23 cellular contexts compared by ENCODE assay signal in genomic region chr6:147941143-147941542, GRCh38.
DNase-seq lines count a peak whose midpoint lies in the region; ATAC-seq, FAIRE-seq and TF ChIP-seq lines count a peak whose summit lies in the region.
"Had no signal": no experiment of that assay in that cellular context is flagged by ENCODE, and none has a peak within 500 bp of the region (broad histone marks: within the 10 kb centered on the region; RNA-seq: fewer than 3 reads in every experiment).

No MANE protein-coding gene starts in this region.

- H3K27ac ChIP-seq in A673 (ENCODE audit: low read depth, low read length, poor library complexity, severe bottlenecking) (no peak overlapping the region), IMR-90 (ENCODE audit: insufficient read depth, low read length) (no peak overlapping the region), astrocyte (ENCODE audit: low read depth, low read length) (no peak overlapping the region)
- H3K27ac ChIP-seq: thoracic aorta had no signal

- H3K79me1 ChIP-seq in IMR-90 (ENCODE audit: low read depth in 1 of 2, low read length in 2 of 2) = no peaks in the 10 kb centered on the region

- H3K27ac Mint-ChIP-seq in astrocyte (ENCODE audit: unreplicated experiment) = no peak overlapping the region
- H3K27ac Mint-ChIP-seq: activated CD4-positive, alpha-beta T cell treated with anti-CD3 and anti-CD28 coated beads, Interleukin-2, amount 10 ng/mL, durations not matched to agents 24 days and 14 days; activated naive CD8-positive, alpha-beta T cell treated with anti-CD3 and anti-CD28 coated beads, Interleukin-2, amount 10 ng/mL, durations not matched to agents 7 days and 5 days; CD8-positive, alpha-beta memory T cell; T-helper 2 cell treated with Interferon-gamma antibody and Interleukin-4, amounts not matched to agents 5 μg/mL and 100 μg/mL, for 36 hours had no signal

- no peak overlapping the region for H4K8ac ChIP-seq in IMR-90 (ENCODE audit: low read depth in 2 of 2, low read length in 2 of 2)

- TF ChIP-seq RAD21 in IMR-90 (IDR thresholded peaks at IDR 0.05; ENCODE audit: low read length) = no peak

- intact Hi-C loops in A673 (cut with micrococcal nuclease; ENCODE audit: unreplicated experiment) (no loop called here), IMR-90 (cut with micrococcal nuclease) (no loop called here), left colon (cut with DNase I, micrococcal nuclease) (no loop called here)

- H3K4me1 Mint-ChIP-seq in astrocyte (ENCODE audit: low read depth, unreplicated experiment) = no peaks in the 10 kb centered on the region
- H3K4me1 Mint-ChIP-seq: activated CD4-positive, alpha-beta T cell treated with anti-CD3 and anti-CD28 coated beads, Interleukin-2, amount 10 ng/mL, durations not matched to agents 24 days and 14 days; activated naive CD8-positive, alpha-beta T cell treated with anti-CD3 and anti-CD28 coated beads, Interleukin-2, amount 10 ng/mL, durations not matched to agents 7 days and 5 days; CD8-positive, alpha-beta memory T cell had no signal

- H2BK20ac ChIP-seq in IMR-90 (ENCODE audit: low read depth, low read length) = no peak overlapping the region

- H4K20me1 ChIP-seq in IMR-90 (ENCODE audit: insufficient read depth, low read length) = no peaks in the 10 kb centered on the region
- H4K20me1 ChIP-seq in astrocyte (ENCODE audit: insufficient read depth, low read length) = no peaks in the 10 kb centered on the region

- no peak overlapping the region for H2BK120ac ChIP-seq in IMR-90 (ENCODE audit: low read depth, low read length)

- DNase-seq in A673 (ENCODE audit: low spot score) (peak; percentile 60), IMR-90 (no peak), astrocyte (ENCODE audit: low read depth) (peak; percentile 56), iPS DF 4.7 (ENCODE audit: extremely low read depth, low spot score) (peak; percentile 11), SKM-1 (lab: John Stamatoyannopoulos, UW; ENCODE audit: unreplicated experiment) (no peak), left colon (no peak)
- DNase-seq in activated T-cell treated with anti-CD3 and anti-CD28 coated beads, Interleukin-2, amount 50 U/mL, for 1 hour = no peak
- DNase-seq: activated CD4-positive, alpha-beta T cell treated with anti-CD3 and anti-CD28 coated beads, Interleukin-2, amount 10 ng/mL, durations not matched to agents 24 days and 14 days; activated naive CD8-positive, alpha-beta T cell treated with anti-CD3 and anti-CD28 coated beads, Interleukin-2, amount 10 ng/mL, durations not matched to agents 7 days and 5 days; activated T-cell treated with anti-CD3 and anti-CD28 coated beads, Interleukin-2, amount 50 U/mL, for 48 hours; CD8-positive, alpha-beta memory T cell; GF-D8; hypothalamus; NCI-H187 treated with DMSO at 0.1 percent for 48 hours; right cardiac atrium; stimulated activated CD4-positive, alpha-beta T cell treated with anti-CD3 and anti-CD28 coated beads, Interleukin-2, amount 100 ng/mL, for 48 hours; stimulated activated CD8-positive, alpha-beta memory T cell treated with anti-CD3 and anti-CD28 coated beads, Interleukin-4, amount 100 ng/mL, for 48 hours had no signal

- H3K4me2 ChIP-seq in IMR-90 (ENCODE audit: low read depth, low read length) = no peak overlapping the region; the same call in 1 of the 2 replicates
- H3K4me2 ChIP-seq in astrocyte (ENCODE audit: low read length) = no peak overlapping the region

- no peak overlapping the region for H2AK5ac ChIP-seq in IMR-90 (ENCODE audit: low read depth, low read length)

- CTCF ChIA-PET in A673 (lab: Charles Lee) (no interaction called here), IMR-90 (lab: Yijun Ruan, JAX) (no interaction called here)

- no peaks in the 10 kb centered on the region for H3K36me3 Mint-ChIP-seq in astrocyte (ENCODE audit: low read depth, unreplicated experiment)
- H3K36me3 Mint-ChIP-seq: activated naive CD8-positive, alpha-beta T cell treated with anti-CD3 and anti-CD28 coated beads, Interleukin-2, amount 10 ng/mL, durations not matched to agents 7 days and 5 days; CD8-positive, alpha-beta memory T cell had no signal

- H4K91ac ChIP-seq in IMR-90 (ENCODE audit: insufficient read depth, low read depth, low read length) = no peak overlapping the region

- in situ Hi-C loops in IMR-90 (cut with MboI; ENCODE audit: low sequenced_read_pairs) = no loop called here

- TF ChIP-seq POLR2A in IMR-90 (IDR thresholded peaks at IDR 0.05; ENCODE audit: low read depth, low read length) = no peak

- no peak overlapping the region for H3K18ac ChIP-seq in IMR-90 (ENCODE audit: low read depth, low read length)

- TF ChIP-seq CTCF in A673 (conservative IDR thresholded peaks at IDR 0.05; ENCODE audit: low read depth, low read length) (no peak), IMR-90 (conservative IDR thresholded peaks at IDR 0.05; ENCODE audit: low read depth, low read length) (no peak), astrocyte (IDR thresholded peaks at IDR 0.05; ENCODE audit: insufficient read depth, low read depth, low read length) (no peak)

- H3K27me3 ChIP-seq in A673 (replicated peaks; ENCODE audit: insufficient read depth, low read depth, low read length, poor library complexity) = no peaks in the 10 kb centered on the region
- 0 out of 2 replicates have a peak, but pooled peaks cover 2% of the 10 kb centered on the region for H3K27me3 ChIP-seq in IMR-90 (ENCODE audit: control insufficient read depth, insufficient read depth, low read length)
- no peaks in the 10 kb centered on the region for H3K27me3 ChIP-seq in astrocyte (ENCODE audit: insufficient read depth, low read length)

- POLR2A ChIA-PET in A673 (lab: Charles Lee; ENCODE audit: low non-redundant PET) = interaction anchor here (0.6 kb wide), 1 partner anchor 245 kb away, joined by 3 read pairs; no protein-coding TSS in a partner anchor
- POLR2A ChIA-PET in IMR-90 (lab: Charles Lee; ENCODE audit: unreplicated experiment) = no interaction called here

- no peak overlapping the region for H3K9ac ChIP-seq in IMR-90 (ENCODE audit: low read depth, low read length)
- H3K9ac ChIP-seq in astrocyte (ENCODE audit: low read length) = no peak overlapping the region

- no peak overlapping the region for H3K4me3 ChIP-seq in A673 (ENCODE audit: low read depth, low read length, poor library complexity, severe bottlenecking)
- H3K4me3 ChIP-seq in IMR-90 (ENCODE audit: insufficient read depth, low read depth, low read length) = no peak overlapping the region
- no peak overlapping the region for H3K4me3 ChIP-seq in astrocyte (ENCODE audit: insufficient read depth, low read depth, low read length)
- H3K4me3 ChIP-seq: thoracic aorta had no signal

- no peak overlapping the region for H2BK15ac ChIP-seq in IMR-90 (ENCODE audit: low read depth, low read length)

- H3K36me3 ChIP-seq in A673 (ENCODE audit: insufficient read depth, low read length, poor library complexity, severe bottlenecking) = no peaks in the 10 kb centered on the region
- H3K36me3 ChIP-seq in IMR-90 (ENCODE audit: control insufficient read depth, insufficient read depth, low read length) = no peaks in the 10 kb centered on the region
- H3K36me3 ChIP-seq in astrocyte (ENCODE audit: insufficient read depth, low read length) = no peaks in the 10 kb centered on the region
- H3K36me3 ChIP-seq: thoracic aorta had no signal

- peak; percentile 57 for ATAC-seq in IMR-90 (ENCODE audit: low read depth)
- ATAC-seq in GM18868 (IDR thresholded peaks at IDR 0.05; ENCODE audit: unreplicated experiment) = no peak
- no peak for ATAC-seq in left colon
- ATAC-seq: right cardiac atrium had no signal

- no peak overlapping the region for H2BK5ac ChIP-seq in IMR-90 (ENCODE audit: low read depth, low read length, poor library complexity, severe bottlenecking)

- peaks cover 9% of the 10 kb centered on the region for H3K9me3 Mint-ChIP-seq in astrocyte (ENCODE audit: unreplicated experiment)
- H3K9me3 Mint-ChIP-seq: activated CD4-positive, alpha-beta T cell treated with anti-CD3 and anti-CD28 coated beads, Interleukin-2, amount 10 ng/mL, durations not matched to agents 24 days and 14 days; T-helper 2 cell treated with Interferon-gamma antibody and Interleukin-4, amounts not matched to agents 5 μg/mL and 100 μg/mL, for 36 hours had no signal

- no peak overlapping the region for H3K56ac ChIP-seq in IMR-90 (ENCODE audit: extremely low read depth, insufficient read depth, low read length)

- dilution Hi-C loops in IMR-90 (cut with HindIII; ENCODE audit: low sequenced_read_pairs, unreplicated experiment) = no loop called here

- H4K5ac ChIP-seq in IMR-90 (ENCODE audit: low read depth, low read length) = no peak overlapping the region

- H2AFZ ChIP-seq in IMR-90 (replicated peaks; ENCODE audit: low read length, poor library complexity) = no peak overlapping the region
- H2AFZ ChIP-seq in astrocyte (ENCODE audit: low read depth, low read length) = no peak overlapping the region

- BruUV-seq in A673 (replicated peaks; lab: Mats Ljungman, UMichigan) (no TSS peak), IMR-90 (replicated peaks; lab: Mats Ljungman, UMichigan) (no TSS peak)

- no peak overlapping the region for H3K23ac ChIP-seq in IMR-90 (ENCODE audit: low read depth, low read length)

- no peak overlapping the region for H3K4me3 Mint-ChIP-seq in astrocyte (ENCODE audit: unreplicated experiment)
- H3K4me3 Mint-ChIP-seq: activated CD4-positive, alpha-beta T cell treated with anti-CD3 and anti-CD28 coated beads, Interleukin-2, amount 10 ng/mL, durations not matched to agents 24 days and 14 days; activated naive CD8-positive, alpha-beta T cell treated with anti-CD3 and anti-CD28 coated beads, Interleukin-2, amount 10 ng/mL, durations not matched to agents 7 days and 5 days; CD8-positive, alpha-beta memory T cell; neural crest cell; T-helper 2 cell treated with Interferon-gamma antibody and Interleukin-4, amounts not matched to agents 5 μg/mL and 100 μg/mL, for 36 hours had no signal

- no peak overlapping the region for H2AK9ac ChIP-seq in IMR-90 (replicated peaks; ENCODE audit: low read depth, low read length, poor library complexity)

- H3K9me1 ChIP-seq in IMR-90 (ENCODE audit: insufficient read depth, low read length) = no peaks in the 10 kb centered on the region

- H3K4me1 ChIP-seq in A673 (ENCODE audit: insufficient read depth, low read length, poor library complexity, severe bottlenecking) (peaks cover 6% of the 10 kb centered on the region), IMR-90 (ENCODE audit: control insufficient read depth, insufficient read depth, low read length) (peaks cover 3% of the 10 kb centered on the region; the same call in 1 of the 2 replicates), astrocyte (ENCODE audit: insufficient read depth, low read length) (no peaks in the 10 kb centered on the region)

- peak; percentile 62 for FAIRE-seq in astrocyte (lab: Jason Lieb, UNC)
- FAIRE-seq: A204.1, endothelial cell of umbilical vein had no signal

- peaks cover 3% of the 10 kb centered on the region for H3K27me3 Mint-ChIP-seq in astrocyte (ENCODE audit: low read depth, unreplicated experiment)
- H3K27me3 Mint-ChIP-seq: activated CD4-positive, alpha-beta T cell treated with anti-CD3 and anti-CD28 coated beads, Interleukin-2, amount 10 ng/mL, durations not matched to agents 24 days and 14 days; activated naive CD8-positive, alpha-beta T cell treated with anti-CD3 and anti-CD28 coated beads, Interleukin-2, amount 10 ng/mL, durations not matched to agents 7 days and 5 days; CD8-positive, alpha-beta memory T cell had no signal

- WGBS in IMR-90 (ENCODE audit: extremely low coverage in 2 of 2, insufficient read length in 1 of 2), 2 experiments = no CpG with 5 or more reads among the region's 4 CpGs

- H3K9me3 ChIP-seq in A673 (ENCODE audit: low read depth, low read length, poor library complexity, severe bottlenecking) = peaks cover 4% of the 10 kb centered on the region
- peaks cover 2% of the 10 kb centered on the region; the same call in 1 of the 2 replicates for H3K9me3 ChIP-seq in IMR-90 (ENCODE audit: control insufficient read depth, insufficient read depth, low read length)
- H3K9me3 ChIP-seq in astrocyte (ENCODE audit: insufficient read depth, low read depth, low read length) = no peaks in the 10 kb centered on the region
- H3K9me3 ChIP-seq: thoracic aorta had no signal

- H3K79me2 ChIP-seq in astrocyte (ENCODE audit: insufficient read depth, low read length) = no peaks in the 10 kb centered on the region

- no peak overlapping the region for H3K14ac ChIP-seq in IMR-90 (replicated peaks; ENCODE audit: low read depth, low read length)

- H3K4ac ChIP-seq in IMR-90 (ENCODE audit: low read depth, low read length) = no peak overlapping the region

Comparison
In these comparisons a context has a peak if more than half of its experiments do, and no peak if none do; other contexts are left out.
1. DNase-seq: peak in A673 (single experiment), astrocyte (single experiment) and iPS DF 4.7 (single experiment); none in IMR-90 (single experiment), SKM-1 (single experiment), activated T-cell treated with anti-CD3 and anti-CD28 coated beads, Interleukin-2, amount 50 U/mL, for 1 hour (single experiment) and left colon (0 of 2).